Comparison of ENCODE assay signal across 30 cellular contexts in the genomic region with DNA sequence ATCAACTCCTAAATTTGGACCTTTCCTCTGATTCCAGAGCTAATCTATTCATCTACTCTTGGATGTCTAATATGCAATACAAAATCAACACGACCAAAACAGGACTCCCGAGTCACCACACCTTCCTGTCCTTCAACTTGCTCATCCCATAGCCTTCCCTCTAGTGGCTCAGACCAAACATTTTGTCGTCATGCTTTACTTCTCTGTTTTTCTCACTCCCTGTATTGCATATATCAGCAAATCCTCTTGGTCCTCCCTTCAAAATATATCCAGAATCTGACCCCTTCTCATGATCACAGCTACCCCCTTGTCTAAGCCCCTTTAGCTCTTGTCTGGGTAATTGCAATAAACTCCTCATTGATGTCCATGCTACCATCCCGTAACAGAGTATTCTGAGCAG. TPM values are rescaled to one million over a fixed set of nuclear protein-coding genes. Genes with fewer than 3 reads are reported as not detected.
DNase-seq lines count a peak whose midpoint lies in the region; ATAC-seq and TF ChIP-seq lines count a peak whose summit lies in the region.
"Had no signal": no experiment of that assay in that cellular context is flagged by ENCODE, and none has a peak within 500 bp of the region (broad histone marks: within the 10 kb centered on the region; RNA-seq: fewer than 3 reads in every experiment).

No MANE protein-coding gene starts in this region.

- H3F3A ChIP-seq in GM23338 (replicated peaks; ENCODE audit: low read depth), result no peaks in the 10 kb centered on the region

- TF ChIP-seq CTCF in GM23338 (conservative IDR thresholded peaks at IDR 0.05; ENCODE audit: low read depth in 2 of 2) (peak in 1 of 2 experiments; percentile 22; a peak in 1 of 4 replicates), HFFc6 (IDR thresholded peaks at IDR 0.05) (0 out of 2 replicates have a peak, but pooled peaks have one; percentile 10)

- no peaks in the 10 kb centered on the region for H3K9me2 ChIP-seq in GM23338 (ENCODE audit: insufficient read depth)

- no peaks in the 10 kb centered on the region for H4K20me1 ChIP-seq in GM23338 (replicated peaks; ENCODE audit: insufficient read depth)

- H3K4me3 ChIP-seq in GM23338, result no peak overlapping the region
- H3K4me3 ChIP-seq in mesendoderm (ENCODE audit: low read length), result no peak overlapping the region
- H3K4me3 ChIP-seq: GM12878, SK-N-MC had no signal

- no peak overlapping the region for H3K4ac ChIP-seq in mesendoderm (ENCODE audit: low read depth, low read length)

- H3K9me3 Mint-ChIP-seq in GM23338 (no peaks in the 10 kb centered on the region), HFFc6 (no peaks in the 10 kb centered on the region)
- H3K9me3 Mint-ChIP-seq: CD8-positive, alpha-beta memory T cell; T-helper 1 cell treated with Interleukin-12 subunit alpha and Interleukin-12 subunit beta and Interleukin-4 antibody, amounts not matched to agents 30 μg/mL and 1 μg/mL, for 36 hours had no signal

- H3K4me3 Mint-ChIP-seq in GM23338 (no peak overlapping the region), HFFc6 (no peak overlapping the region)
- H3K4me3 Mint-ChIP-seq: CD14-positive monocyte; CD8-positive, alpha-beta memory T cell; T-helper 1 cell treated with Interleukin-12 subunit alpha and Interleukin-12 subunit beta and Interleukin-4 antibody, amounts not matched to agents 30 μg/mL and 1 μg/mL, for 36 hours had no signal

- in situ Hi-C loops in SK-MEL-5 (cut with HindIII; ENCODE audit: low pct_unique_long_range_greater_than_20kb, low sequenced_read_pairs), result no loop called here

- H3K36me3 ChIP-seq in GM23338 (ENCODE audit: insufficient read depth) (no peaks in the 10 kb centered on the region), mesendoderm (ENCODE audit: control insufficient read depth, insufficient read depth, low read length) (no peaks in the 10 kb centered on the region)
- H3K36me3 ChIP-seq: BE2C had no signal

- no peak overlapping the region for H2BK120ac ChIP-seq in mesendoderm (ENCODE audit: low read depth, low read length)

- H3K9ac ChIP-seq in mesendoderm (ENCODE audit: low read length), result no peak overlapping the region

- H2AFZ ChIP-seq in GM23338, result no peak overlapping the region

- H3K36me3 Mint-ChIP-seq in GM23338 (ENCODE audit: low read depth) (no peaks in the 10 kb centered on the region), HFFc6 (ENCODE audit: low read depth) (no peaks in the 10 kb centered on the region)
- H3K36me3 Mint-ChIP-seq: CD14-positive monocyte had no signal

- H3K27me3 Mint-ChIP-seq in GM23338 (ENCODE audit: insufficient read depth, low read depth, poor library complexity) (no peaks in the 10 kb centered on the region), HFFc6 (ENCODE audit: insufficient read depth) (peaks cover 16% of the 10 kb centered on the region)

- H3K79me2 ChIP-seq in GM23338 (replicated peaks; ENCODE audit: insufficient read depth) (no peaks in the 10 kb centered on the region), mesendoderm (ENCODE audit: control insufficient read depth, insufficient read depth, low read length) (no peaks in the 10 kb centered on the region)

- H3K4me1 ChIP-seq in GM23338 (ENCODE audit: insufficient read depth) (no peaks in the 10 kb centered on the region), mesendoderm (ENCODE audit: control insufficient read depth, low read depth, low read length) (no peaks in the 10 kb centered on the region)
- H3K4me1 ChIP-seq: BE2C had no signal

- H3K56ac ChIP-seq in mesendoderm (ENCODE audit: low read length), result no peak overlapping the region

- no CpG with 5 or more reads among the region's 4 CpGs for WGBS in mesendoderm (ENCODE audit: extremely low coverage, insufficient coverage, low lambda C conversion rate)

- no peak overlapping the region for H3K18ac ChIP-seq in mesendoderm (ENCODE audit: low read length)

- H3K27ac ChIP-seq in GM23338 (ENCODE audit: low read depth) (no peak overlapping the region), mesendoderm (ENCODE audit: low read depth, low read length) (no peak overlapping the region)
- H3K27ac ChIP-seq: HL-60, SK-N-MC had no signal

- ATAC-seq in GM23338 (no peak), GM18867 (IDR thresholded peaks at IDR 0.05; ENCODE audit: unreplicated experiment) (no peak)
- ATAC-seq: GM12878, HCT116 had no signal

- H3K27me3 ChIP-seq in GM23338 (ENCODE audit: insufficient read depth), result no peaks in the 10 kb centered on the region
- no peaks in the 10 kb centered on the region for H3K27me3 ChIP-seq in mesendoderm (ENCODE audit: insufficient read depth, low read length, poor library complexity)
- H3K27me3 ChIP-seq: BE2C had no signal

- no peak overlapping the region for H3K23ac ChIP-seq in mesendoderm (ENCODE audit: low read length)

- H3K4me1 Mint-ChIP-seq in GM23338 (no peaks in the 10 kb centered on the region), HFFc6 (ENCODE audit: low read depth) (no peaks in the 10 kb centered on the region)
- H3K4me1 Mint-ChIP-seq: CD8-positive, alpha-beta memory T cell had no signal

- DNase-seq in GM23338 (ENCODE audit: low spot score) (peak; percentile 12), HFFc6 (no peak), SK-MEL-5 (ENCODE audit: low read depth, low spot score) (peak; percentile 13), mesendoderm (peak; percentile 10)
- DNase-seq in activated CD4-positive, alpha-beta T cell treated with anti-CD3 and anti-CD28 coated beads for 48 hours, result no peak
- no peak for DNase-seq in stimulated activated CD4-positive, alpha-beta T cell treated with anti-CD3 and anti-CD28 coated beads, Interleukin-2, amount 100 ng/mL, for 24 hours
- DNase-seq: BE2C; CD8-positive, alpha-beta memory T cell; DMS 273 treated with DMSO at 0.1 percent for 48 hours; DMS79; EL; GDM1; GOT3; NCI-H1092 treated with DMSO at 0.1 percent for 48 hours; NCI-H1436 treated with DMSO at 0.1 percent for 48 hours; NCI-H187 treated with DMSO at 0.1 percent for 48 hours; NCI-H2171 treated with DMSO at 0.1 percent for 48 hours; NCI-H345; NCI-H524 treated with DMSO at 0.1 percent for 48 hours; NCI-H774; Right ventricle myocardium superior; RPMI8226; SW 1271 had no signal

- H2BK5ac ChIP-seq in mesendoderm (ENCODE audit: low read length), result no peak overlapping the region

- H2BK15ac ChIP-seq in mesendoderm (replicated peaks; ENCODE audit: low read depth), result no peak overlapping the region

- H4K8ac ChIP-seq in mesendoderm (ENCODE audit: low read depth, low read length), result no peak overlapping the region

- H2AK5ac ChIP-seq in mesendoderm (ENCODE audit: low read length), result no peak overlapping the region

- no peak overlapping the region for H3K4me2 ChIP-seq in GM23338
- no peak overlapping the region for H3K4me2 ChIP-seq in mesendoderm (ENCODE audit: low read length)

- H4K5ac ChIP-seq in mesendoderm (ENCODE audit: low read length), result no peak overlapping the region

- no peak overlapping the region for H3K27ac Mint-ChIP-seq in GM23338
- H3K27ac Mint-ChIP-seq in HFFc6, result no peak overlapping the region
- H3K27ac Mint-ChIP-seq: CD14-positive monocyte; CD8-positive, alpha-beta memory T cell; T-helper 1 cell treated with Interleukin-12 subunit alpha and Interleukin-12 subunit beta and Interleukin-4 antibody, amounts not matched to agents 30 μg/mL and 1 μg/mL, for 36 hours had no signal

- H3K79me1 ChIP-seq in mesendoderm (ENCODE audit: low read length), result no peaks in the 10 kb centered on the region

TF ChIP-seq in GM23338, 12 proteins besides CTCF, POLR2A, EP300 and RAD21 (continues in another document):
- TF ChIP-seq STAT1 (IDR thresholded peaks at IDR 0.05; ENCODE audit: unreplicated experiment), result no peak
- no peak for TF ChIP-seq JUNB (IDR thresholded peaks at IDR 0.05; ENCODE audit: unreplicated experiment)
- TF ChIP-seq, protein P1, sequence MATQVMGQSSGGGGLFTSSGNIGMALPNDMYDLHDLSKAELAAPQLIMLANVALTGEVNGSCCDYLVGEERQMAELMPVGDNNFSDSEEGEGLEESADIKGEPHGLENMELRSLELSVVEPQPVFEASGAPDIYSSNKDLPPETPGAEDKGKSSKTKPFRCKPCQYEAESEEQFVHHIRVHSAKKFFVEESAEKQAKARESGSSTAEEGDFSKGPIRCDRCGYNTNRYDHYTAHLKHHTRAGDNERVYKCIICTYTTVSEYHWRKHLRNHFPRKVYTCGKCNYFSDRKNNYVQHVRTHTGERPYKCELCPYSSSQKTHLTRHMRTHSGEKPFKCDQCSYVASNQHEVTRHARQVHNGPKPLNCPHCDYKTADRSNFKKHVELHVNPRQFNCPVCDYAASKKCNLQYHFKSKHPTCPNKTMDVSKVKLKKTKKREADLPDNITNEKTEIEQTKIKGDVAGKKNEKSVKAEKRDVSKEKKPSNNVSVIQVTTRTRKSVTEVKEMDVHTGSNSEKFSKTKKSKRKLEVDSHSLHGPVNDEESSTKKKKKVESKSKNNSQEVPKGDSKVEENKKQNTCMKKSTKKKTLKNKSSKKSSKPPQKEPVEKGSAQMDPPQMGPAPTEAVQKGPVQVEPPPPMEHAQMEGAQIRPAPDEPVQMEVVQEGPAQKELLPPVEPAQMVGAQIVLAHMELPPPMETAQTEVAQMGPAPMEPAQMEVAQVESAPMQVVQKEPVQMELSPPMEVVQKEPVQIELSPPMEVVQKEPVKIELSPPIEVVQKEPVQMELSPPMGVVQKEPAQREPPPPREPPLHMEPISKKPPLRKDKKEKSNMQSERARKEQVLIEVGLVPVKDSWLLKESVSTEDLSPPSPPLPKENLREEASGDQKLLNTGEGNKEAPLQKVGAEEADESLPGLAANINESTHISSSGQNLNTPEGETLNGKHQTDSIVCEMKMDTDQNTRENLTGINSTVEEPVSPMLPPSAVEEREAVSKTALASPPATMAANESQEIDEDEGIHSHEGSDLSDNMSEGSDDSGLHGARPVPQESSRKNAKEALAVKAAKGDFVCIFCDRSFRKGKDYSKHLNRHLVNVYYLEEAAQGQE (IDR thresholded peaks at IDR 0.05; ENCODE audit: unreplicated experiment), result no peak
- TF ChIP-seq, protein P2, sequence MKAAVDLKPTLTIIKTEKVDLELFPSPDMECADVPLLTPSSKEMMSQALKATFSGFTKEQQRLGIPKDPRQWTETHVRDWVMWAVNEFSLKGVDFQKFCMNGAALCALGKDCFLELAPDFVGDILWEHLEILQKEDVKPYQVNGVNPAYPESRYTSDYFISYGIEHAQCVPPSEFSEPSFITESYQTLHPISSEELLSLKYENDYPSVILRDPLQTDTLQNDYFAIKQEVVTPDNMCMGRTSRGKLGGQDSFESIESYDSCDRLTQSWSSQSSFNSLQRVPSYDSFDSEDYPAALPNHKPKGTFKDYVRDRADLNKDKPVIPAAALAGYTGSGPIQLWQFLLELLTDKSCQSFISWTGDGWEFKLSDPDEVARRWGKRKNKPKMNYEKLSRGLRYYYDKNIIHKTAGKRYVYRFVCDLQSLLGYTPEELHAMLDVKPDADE (IDR thresholded peaks at IDR 0.05), result no peak
- no peak for TF ChIP-seq EZH2phosphoT487 (IDR thresholded peaks at IDR 0.05; ENCODE audit: unreplicated experiment)

RNA-seq across cellular contexts. Expression of a gene that starts 30.5 kb away (rescaled TPM):
- 14.8 and 19.3 TPM in 2 replicates for total RNA-seq in GM23338 (2014; rRNA removed; shearing (Covaris generic))
- polyA plus RNA-seq in GM23338 (2016; fragmentation: Nextera tagmentation; extraction: Ambion mirVana), result 29.4 and 32.0 TPM in 2 replicates
- total RNA-seq in HFFc6 (2021; fragmentation: NEBNext Ultra II Directional; extraction: Animal tissue kit (Norgen Biotek cat#: 25700)), result 10 to 100 TPM; 14.9 to 18.8 (median 16.6) TPM
- total RNA-seq in SK-MEL-5 (2014; rRNA removed; shearing (Covaris generic)), result 15.6 and 18.6 TPM in 2 replicates
- 13.5 and 18.2 TPM in 2 replicates for polyA plus RNA-seq in SK-MEL-5 (2015; cell fraction: cytosol; rRNA removed)
- polyA plus RNA-seq in SK-MEL-5 (2015; cell fraction: nucleus; rRNA removed), result 14.2 and 15.9 TPM in 2 replicates
- 30.9 TPM for polyA plus RNA-seq in mesendoderm (2013, experiment 1 of 2)
- polyA plus RNA-seq in mesendoderm (2013, experiment 2 of 2), result 26.0 TPM

Comparison
In these comparisons a context has a peak if more than half of its experiments do, and no peak if none do; other contexts are left out.
1. DNase-seq: peak in GM23338 (single experiment), SK-MEL-5 (single experiment) and mesendoderm (single experiment); none in HFFc6 (single experiment), activated CD4-positive, alpha-beta T cell treated with anti-CD3 and anti-CD28 coated beads for 48 hours (single experiment) and stimulated activated CD4-positive, alpha-beta T cell treated with anti-CD3 and anti-CD28 coated beads, Interleukin-2, amount 100 ng/mL, for 24 hours (0 of 2).